1 cellular context compared by ENCODE assay signal in the genomic region with DNA sequence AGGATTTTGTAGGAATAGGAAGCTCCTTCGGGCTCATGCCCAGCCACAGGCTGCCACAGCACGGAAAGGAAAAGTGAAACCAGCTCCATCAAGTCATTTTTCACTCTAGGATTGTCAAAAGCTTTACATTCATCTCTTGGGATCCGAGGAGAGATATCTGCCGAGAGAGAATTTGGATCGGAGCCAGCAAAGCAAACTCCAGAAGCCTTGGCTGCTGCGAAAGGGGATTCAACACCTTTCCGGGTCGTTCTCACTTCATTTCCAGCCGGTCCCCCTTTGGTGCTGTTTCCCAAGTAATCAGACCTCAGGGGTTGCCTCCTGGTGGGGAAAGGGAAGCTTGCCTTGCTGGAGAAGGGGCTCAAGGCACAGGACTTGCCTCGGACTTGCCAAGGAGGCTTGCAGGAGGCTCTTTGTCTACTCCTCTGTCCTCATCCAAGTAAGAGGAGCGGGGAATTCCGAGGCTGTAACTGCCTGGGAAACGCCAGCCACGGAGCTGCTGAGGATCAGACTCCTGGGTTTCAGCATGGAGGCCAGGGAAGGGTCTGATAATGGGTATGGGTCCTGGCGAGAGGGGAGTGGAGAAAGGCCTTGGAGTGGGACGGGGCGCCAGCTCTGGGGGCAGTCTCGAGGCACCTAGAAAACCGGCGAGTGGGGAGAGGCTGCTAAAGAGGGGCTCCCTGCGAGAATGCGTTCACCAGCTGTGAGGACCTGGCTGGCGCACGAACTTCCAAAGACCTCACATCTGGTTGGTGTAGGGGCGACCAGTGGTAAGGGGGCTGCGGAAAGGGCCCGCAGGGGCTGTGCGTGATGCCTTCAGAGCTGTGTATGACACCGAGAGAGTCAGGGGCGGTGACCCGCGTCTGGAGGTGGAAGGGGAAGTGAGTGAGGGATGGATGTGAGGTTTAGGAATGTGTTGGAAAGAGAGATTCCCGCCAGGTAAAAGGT.
TF ChIP-seq lines count a peak whose summit lies in the region.

No MANE protein-coding gene starts in this region.

TF ChIP-seq in H1, 55 proteins besides CTCF, POLR2A, EP300 and RAD21:
- TF ChIP-seq JUN (IDR thresholded peaks at IDR 0.05; ENCODE audit: low read depth, low read length) (no peak), FOSL1 (IDR thresholded peaks at IDR 0.05; ENCODE audit: insufficient read depth, low read depth, low read length) (no peak), SIRT6 (IDR thresholded peaks at IDR 0.05; ENCODE audit: low read length) (no peak), PHF8 (conservative IDR thresholded peaks at IDR 0.05; ENCODE audit: low read depth, low read length) (no peak), TAF7 (optimal IDR thresholded peaks at IDR 0.05; ENCODE audit: borderline replicate concordance, low read depth, low read length) (no peak), NRF1 (IDR thresholded peaks at IDR 0.05; ENCODE audit: low read depth, low read length) (no peak), JUND (IDR thresholded peaks at IDR 0.05; ENCODE audit: low read length) (no peak), TAF1 (IDR thresholded peaks at IDR 0.05; ENCODE audit: low read depth, low read length) (peak; percentile 47), TBP (IDR thresholded peaks at IDR 0.05; ENCODE audit: low read depth, low read length) (peak; percentile 34; the same call in 1 of the 2 replicates), SP1 (IDR thresholded peaks at IDR 0.05; ENCODE audit: low read depth, low read length) (no peak), YY1 (IDR thresholded peaks at IDR 0.05; ENCODE audit: low read depth, low read length) (no peak), SAP30 (IDR thresholded peaks at IDR 0.05; ENCODE audit: insufficient read depth, insufficient replicate concordance, low read length) (no peak), CHD1 (IDR thresholded peaks at IDR 0.05; ENCODE audit: low read depth, low read length) (no peak), POLR2AphosphoS5 (IDR thresholded peaks at IDR 0.05; ENCODE audit: low read depth, low read length) (no peak; the same call in 1 of the 2 replicates), MAFK (IDR thresholded peaks at IDR 0.05; ENCODE audit: low read depth, low read length) (no peak), KDM4A (IDR thresholded peaks at IDR 0.05; ENCODE audit: low read depth, low read length, severe bottlenecking) (peak; percentile 49), CEBPB (IDR thresholded peaks at IDR 0.05; ENCODE audit: low read depth, low read length) (no peak), CBX5 (IDR thresholded peaks at IDR 0.05; ENCODE audit: low read depth, low read length) (no peak)
- TF ChIP-seq, protein P1, sequence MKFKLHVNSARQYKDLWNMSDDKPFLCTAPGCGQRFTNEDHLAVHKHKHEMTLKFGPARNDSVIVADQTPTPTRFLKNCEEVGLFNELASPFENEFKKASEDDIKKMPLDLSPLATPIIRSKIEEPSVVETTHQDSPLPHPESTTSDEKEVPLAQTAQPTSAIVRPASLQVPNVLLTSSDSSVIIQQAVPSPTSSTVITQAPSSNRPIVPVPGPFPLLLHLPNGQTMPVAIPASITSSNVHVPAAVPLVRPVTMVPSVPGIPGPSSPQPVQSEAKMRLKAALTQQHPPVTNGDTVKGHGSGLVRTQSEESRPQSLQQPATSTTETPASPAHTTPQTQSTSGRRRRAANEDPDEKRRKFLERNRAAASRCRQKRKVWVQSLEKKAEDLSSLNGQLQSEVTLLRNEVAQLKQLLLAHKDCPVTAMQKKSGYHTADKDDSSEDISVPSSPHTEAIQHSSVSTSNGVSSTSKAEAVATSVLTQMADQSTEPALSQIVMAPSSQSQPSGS (IDR thresholded peaks at IDR 0.05; ENCODE audit: low read length): no peak
TF ChIP-seq in H1: peak in this region for 3.
